In the genomic region with DNA sequence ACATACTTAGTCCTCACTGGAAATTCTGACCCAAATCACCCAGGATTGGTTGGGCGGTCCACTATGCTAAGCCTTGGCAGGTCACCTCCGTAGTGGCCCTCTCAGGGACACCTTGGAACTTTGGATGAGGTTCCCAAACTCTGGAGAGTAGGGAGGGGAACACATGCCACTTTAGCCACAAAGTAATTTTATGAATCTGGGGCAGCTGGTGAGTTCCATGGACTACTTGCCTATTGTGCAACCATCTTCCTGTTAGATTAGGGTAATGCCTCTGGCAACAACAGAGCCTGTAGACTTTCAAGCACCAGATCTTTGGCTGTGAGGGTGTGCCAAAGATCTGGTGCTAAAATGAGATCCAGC, we compare ENCODE assay signal across 8 cellular contexts.
DNase-seq lines count a peak whose midpoint lies in the region; ATAC-seq and TF ChIP-seq lines count a peak whose summit lies in the region.

No MANE protein-coding gene starts in this region.

- H3K27ac ChIP-seq in RWPE2 (ENCODE audit: poor library complexity, severe bottlenecking) = peak overlapping the region; percentile 81
- H3K27ac ChIP-seq in foreskin keratinocyte = no peak overlapping the region
- H3K27ac ChIP-seq in subcutaneous abdominal adipose tissue (ENCODE audit: low read depth, low read length) = peak overlapping the region; percentile 72

- peaks cover 14% of the 10 kb centered on the region for H3K36me3 ChIP-seq in RWPE2 (ENCODE audit: low read depth)
- H3K36me3 ChIP-seq in subcutaneous abdominal adipose tissue (ENCODE audit: control insufficient read depth in 5 of 5, insufficient read depth in 5 of 5, low read length in 5 of 5) = no peaks in the 10 kb centered on the region

- TF ChIP-seq CTCF in RWPE2 (IDR thresholded peaks at IDR 0.05; ENCODE audit: poor library complexity, severe bottlenecking) (no peak), foreskin keratinocyte (conservative IDR thresholded peaks at IDR 0.05) (no peak)

- H3K4me1 Mint-ChIP-seq in stimulated activated naive CD8-positive, alpha-beta T cell treated with anti-CD3 and anti-CD28 coated beads, Interleukin-15, amount 100 ng/mL, for 72 hours = no peaks in the 10 kb centered on the region

- no peaks in the 10 kb centered on the region for H3K27me3 ChIP-seq in RWPE2 (ENCODE audit: insufficient read depth, poor library complexity, severe bottlenecking)
- no peaks in the 10 kb centered on the region for H3K27me3 ChIP-seq in foreskin keratinocyte
- no peaks in the 10 kb centered on the region for H3K27me3 ChIP-seq in subcutaneous abdominal adipose tissue (ENCODE audit: control insufficient read depth in 5 of 5, insufficient read depth in 4 of 5, low read length in 5 of 5)

- no peak overlapping the region for H3K27ac Mint-ChIP-seq in stimulated activated naive CD8-positive, alpha-beta T cell treated with anti-CD3 and anti-CD28 coated beads, Interleukin-15, amount 100 ng/mL, for 72 hours

- no peaks in the 10 kb centered on the region for H3K9me3 Mint-ChIP-seq in stimulated activated naive CD8-positive, alpha-beta T cell treated with anti-CD3 and anti-CD28 coated beads, Interleukin-15, amount 100 ng/mL, for 72 hours

- H3K4me3 ChIP-seq in RWPE2 (ENCODE audit: severe bottlenecking) (no peak overlapping the region), subcutaneous abdominal adipose tissue (ENCODE audit: low read depth in 1 of 5, low read length in 5 of 5) (no peak overlapping the region)

- ATAC-seq in RWPE2 (ENCODE audit: low read depth) (peak; percentile 36; the same call in 2 of the 3 replicates), foreskin keratinocyte (no peak)
- ATAC-seq in stimulated activated naive CD8-positive, alpha-beta T cell treated with anti-CD3 and anti-CD28 coated beads, Interleukin-15, amount 100 ng/mL, for 72 hours = no peak

- no peaks in the 10 kb centered on the region for H3K27me3 Mint-ChIP-seq in stimulated activated naive CD8-positive, alpha-beta T cell treated with anti-CD3 and anti-CD28 coated beads, Interleukin-15, amount 100 ng/mL, for 72 hours

- H3K4me1 ChIP-seq in RWPE2 (ENCODE audit: insufficient read depth, poor library complexity, severe bottlenecking) (peaks cover 20% of the 10 kb centered on the region), foreskin keratinocyte (peaks cover 15% of the 10 kb centered on the region), subcutaneous abdominal adipose tissue (ENCODE audit: control insufficient read depth in 5 of 5, insufficient read depth in 5 of 5, low read length in 5 of 5) (peaks cover 0 to 24% (median 18%) of the 10 kb centered on the region in 5 donors)

- H3K4me3 Mint-ChIP-seq in stimulated activated naive CD8-positive, alpha-beta T cell treated with anti-CD3 and anti-CD28 coated beads, Interleukin-15, amount 100 ng/mL, for 72 hours = no peak overlapping the region

- no peaks in the 10 kb centered on the region for H3K9me3 ChIP-seq in RWPE2 (ENCODE audit: severe bottlenecking)
- no peaks in the 10 kb centered on the region for H3K9me3 ChIP-seq in subcutaneous abdominal adipose tissue (ENCODE audit: control insufficient read depth in 5 of 5, low read length in 5 of 5)

- H3K9ac ChIP-seq in subcutaneous abdominal adipose tissue (ENCODE audit: low read length in 5 of 5) = no peak overlapping the region

- peak; percentile 8 for DNase-seq in NCI-H2029 treated with DMSO at 0.1 percent for 48 hours (lab: John Stamatoyannopoulos, UW)
- DNase-seq in NCI-H2029 (lab: John Stamatoyannopoulos, UW) = no peak
- no peak for DNase-seq in RWPE2 (ENCODE audit: low spot score)
- peak; percentile 17 to 51 for DNase-seq in foreskin keratinocyte
- no peak for DNase-seq in activated CD4-positive, alpha-beta T cell treated with anti-CD3 and anti-CD28 coated beads, Interleukin-2, amount 50 U/mL, for 1 hour
- no peak for DNase-seq in stimulated activated naive CD8-positive, alpha-beta T cell treated with anti-CD3 and anti-CD28 coated beads, Interleukin-15, amount 100 ng/mL, for 72 hours
- no peak for DNase-seq in NCI-H1048 (lab: John Stamatoyannopoulos, UW)

Comparison
In these comparisons a context has a peak if more than half of its experiments do, and no peak if none do; other contexts are left out.
1. DNase-seq: peak in NCI-H2029 treated with DMSO at 0.1 percent for 48 hours (single experiment) and foreskin keratinocyte (2 of 2); none in NCI-H2029 (single experiment), RWPE2 (single experiment), activated CD4-positive, alpha-beta T cell treated with anti-CD3 and anti-CD28 coated beads, Interleukin-2, amount 50 U/mL, for 1 hour (single experiment), stimulated activated naive CD8-positive, alpha-beta T cell treated with anti-CD3 and anti-CD28 coated beads, Interleukin-15, amount 100 ng/mL, for 72 hours (0 of 2) and NCI-H1048 (single experiment).